ENCODE assay signal across 9 cellular contexts in genomic region chr20:50561379-50562078, GRCh38. TPM values are rescaled to one million over a fixed set of nuclear protein-coding genes. Genes with fewer than 3 reads are reported as not detected.
DNase-seq lines count a peak whose midpoint lies in the region; ATAC-seq, FAIRE-seq and TF ChIP-seq lines count a peak whose summit lies in the region.
"Had no signal": no experiment of that assay in that cellular context is flagged by ENCODE, and none has a peak within 500 bp of the region (broad histone marks: within the 10 kb centered on the region; RNA-seq: fewer than 3 reads in every experiment).

No MANE protein-coding gene starts in this region.

- H3K27me3 ChIP-seq in CD8-positive, alpha-beta T cell (ENCODE audit: insufficient read depth, low read length): no peaks in the 10 kb centered on the region
- H3K27me3 ChIP-seq in NT2/D1 (ENCODE audit: insufficient read depth, insufficient read length) (no peaks in the 10 kb centered on the region), Peyer's patch (no peaks in the 10 kb centered on the region)
- H3K27me3 ChIP-seq: neutrophil had no signal

- TF ChIP-seq POLR2A in Peyer's patch (IDR thresholded peaks at IDR 0.05): no peak

- no peaks in the 10 kb centered on the region for H3K9me3 Mint-ChIP-seq in CD8-positive, alpha-beta T cell
- H3K9me3 Mint-ChIP-seq in activated naive CD8-positive, alpha-beta T cell treated with anti-CD3 and anti-CD28 coated beads, Interleukin-2, amount 50 U/mL, for 24 hours: no peaks in the 10 kb centered on the region

- no peak overlapping the region for H3K9ac ChIP-seq in NT2/D1 (ENCODE audit: insufficient read length, low read depth)

- TF ChIP-seq CTCF in CD8-positive, alpha-beta T cell (IDR thresholded peaks at IDR 0.05): no peak
- TF ChIP-seq CTCF in Peyer's patch (IDR thresholded peaks at IDR 0.05): no peak

- H3K4me3 ChIP-seq in CD8-positive, alpha-beta T cell (ENCODE audit: low read depth, low read length): no peak overlapping the region
- H3K4me3 ChIP-seq in NT2/D1 (ENCODE audit: insufficient read length, low read depth): no peak overlapping the region
- H3K4me3 ChIP-seq in Peyer's patch: no peak overlapping the region

- H3K9me3 ChIP-seq in CD8-positive, alpha-beta T cell (ENCODE audit: low read length): no peaks in the 10 kb centered on the region
- H3K9me3 ChIP-seq in NT2/D1 (ENCODE audit: insufficient read depth, low read length) (no peaks in the 10 kb centered on the region), Peyer's patch (no peaks in the 10 kb centered on the region)
- H3K9me3 ChIP-seq: neutrophil had no signal

- no peak overlapping the region for H3K27ac ChIP-seq in CD8-positive, alpha-beta T cell (ENCODE audit: low read depth, low read length)
- peak overlapping the region in 2 of 4 donors; percentile 8 to 11 for H3K27ac ChIP-seq in Peyer's patch
- H3K27ac ChIP-seq: neutrophil had no signal

- peaks cover 71% of the 10 kb centered on the region for H3K36me3 Mint-ChIP-seq in CD8-positive, alpha-beta T cell
- H3K36me3 Mint-ChIP-seq in activated naive CD8-positive, alpha-beta T cell treated with anti-CD3 and anti-CD28 coated beads, Interleukin-2, amount 50 U/mL, for 24 hours (ENCODE audit: low read depth): peaks cover 60% of the 10 kb centered on the region

- intact Hi-C loops in CD8-positive, alpha-beta T cell (cut with DNase I, micrococcal nuclease): no loop called here

- H3K4me3 Mint-ChIP-seq in CD8-positive, alpha-beta T cell: no peak overlapping the region
- peak overlapping the region; percentile 75 for H3K4me3 Mint-ChIP-seq in activated naive CD8-positive, alpha-beta T cell treated with anti-CD3 and anti-CD28 coated beads, Interleukin-2, amount 50 U/mL, for 24 hours

- no peaks in the 10 kb centered on the region for H3K4me1 ChIP-seq in CD8-positive, alpha-beta T cell (ENCODE audit: insufficient read depth, low read length)
- H3K4me1 ChIP-seq in NT2/D1 (ENCODE audit: insufficient read depth, insufficient read length) (no peaks in the 10 kb centered on the region), Peyer's patch (peaks cover 0 to 3% (median 0%) of the 10 kb centered on the region in 4 donors)

- POLR2A ChIA-PET in CD8-positive, alpha-beta T cell (lab: Charles Lee): no interaction called here

- H3K4me1 Mint-ChIP-seq in CD8-positive, alpha-beta T cell (ENCODE audit: low read depth): peaks cover 50% of the 10 kb centered on the region
- peaks cover 83% of the 10 kb centered on the region for H3K4me1 Mint-ChIP-seq in activated naive CD8-positive, alpha-beta T cell treated with anti-CD3 and anti-CD28 coated beads, Interleukin-2, amount 50 U/mL, for 24 hours

- no peaks in the 10 kb centered on the region for H3K27me3 Mint-ChIP-seq in CD8-positive, alpha-beta T cell (ENCODE audit: low read depth)
- no peaks in the 10 kb centered on the region for H3K27me3 Mint-ChIP-seq in activated naive CD8-positive, alpha-beta T cell treated with anti-CD3 and anti-CD28 coated beads, Interleukin-2, amount 50 U/mL, for 24 hours

- ATAC-seq in CD8-positive, alpha-beta T cell: peak; percentile 46
- peak; percentile 96 for ATAC-seq in activated naive CD8-positive, alpha-beta T cell treated with anti-CD3 and anti-CD28 coated beads, Interleukin-2, amount 50 U/mL, for 24 hours

- CTCF ChIA-PET in CD8-positive, alpha-beta T cell (lab: Charles Lee): interaction anchor here (0.7 to 1.9 kb wide), 4 partner anchors 9 to 83 kb away, joined by 3 to 7 read pairs (median 4); no protein-coding TSS in a partner anchor

- H3K27ac Mint-ChIP-seq in CD8-positive, alpha-beta T cell: no peak overlapping the region
- H3K27ac Mint-ChIP-seq in activated naive CD8-positive, alpha-beta T cell treated with anti-CD3 and anti-CD28 coated beads, Interleukin-2, amount 50 U/mL, for 24 hours: peak overlapping the region; percentile 98

- DNase-seq in CD8-positive, alpha-beta T cell: peak in 1 of 7 experiments; percentile 16
- DNase-seq in NT2/D1 (ENCODE audit: low read depth, low spot score) (peak; percentile 6), lung microvascular endothelial cell (ENCODE audit: low read depth in 2 of 2) (peak; percentile 85 to 96), Peyer's patch (no peak), GM19239 (ENCODE audit: insufficient read length, low spot score) (no peak), NCI-H82 treated with DMSO at 0.1 percent for 48 hours (lab: John Stamatoyannopoulos, UW; ENCODE audit: unreplicated experiment) (no peak)
- peak; percentile 74 for DNase-seq in activated naive CD8-positive, alpha-beta T cell treated with anti-CD3 and anti-CD28 coated beads, Interleukin-2, amount 50 U/mL, for 24 hours
- DNase-seq in stimulated activated CD8-positive, alpha-beta memory T cell treated with anti-CD3 and anti-CD28 coated beads, Interleukin-4, amount 100 ng/mL, for 48 hours: peak; percentile 78

- no peak for FAIRE-seq in GM19239 (lab: Jason Lieb, UNC)

- peaks cover 23% of the 10 kb centered on the region for H3K36me3 ChIP-seq in CD8-positive, alpha-beta T cell (ENCODE audit: insufficient read depth, low read length)
- H3K36me3 ChIP-seq in NT2/D1 (ENCODE audit: insufficient read depth, insufficient read length, low read length) (peaks cover 53% of the 10 kb centered on the region), Peyer's patch (peaks cover 0 to 43% (median 0%) of the 10 kb centered on the region in 3 donors)

RNA-seq across cellular contexts. Expression of gene PTPN1, which starts 51.3 kb away (rescaled TPM):
- total RNA-seq in CD8-positive, alpha-beta T cell: 10 to 100 TPM; 96.0 to 97.5 TPM
- total RNA-seq in lung microvascular endothelial cell: 21.6 and 25.6 TPM in 2 replicates
- 10 to 100 TPM; 13.8 to 40.4 (median 22.0) TPM for total RNA-seq in Peyer's patch

Comparison
In these comparisons a context has a peak if more than half of its experiments do, and no peak if none do; other contexts are left out.
1. DNase-seq: peak in NT2/D1 (single experiment), activated naive CD8-positive, alpha-beta T cell treated with anti-CD3 and anti-CD28 coated beads, Interleukin-2, amount 50 U/mL, for 24 hours (single experiment), lung microvascular endothelial cell (2 of 2) and stimulated activated CD8-positive, alpha-beta memory T cell treated with anti-CD3 and anti-CD28 coated beads, Interleukin-4, amount 100 ng/mL, for 48 hours (single experiment); none in Peyer's patch (0 of 3), GM19239 (single experiment) and NCI-H82 treated with DMSO at 0.1 percent for 48 hours (single experiment).